21 cellular contexts compared by ENCODE assay signal in the genomic region with DNA sequence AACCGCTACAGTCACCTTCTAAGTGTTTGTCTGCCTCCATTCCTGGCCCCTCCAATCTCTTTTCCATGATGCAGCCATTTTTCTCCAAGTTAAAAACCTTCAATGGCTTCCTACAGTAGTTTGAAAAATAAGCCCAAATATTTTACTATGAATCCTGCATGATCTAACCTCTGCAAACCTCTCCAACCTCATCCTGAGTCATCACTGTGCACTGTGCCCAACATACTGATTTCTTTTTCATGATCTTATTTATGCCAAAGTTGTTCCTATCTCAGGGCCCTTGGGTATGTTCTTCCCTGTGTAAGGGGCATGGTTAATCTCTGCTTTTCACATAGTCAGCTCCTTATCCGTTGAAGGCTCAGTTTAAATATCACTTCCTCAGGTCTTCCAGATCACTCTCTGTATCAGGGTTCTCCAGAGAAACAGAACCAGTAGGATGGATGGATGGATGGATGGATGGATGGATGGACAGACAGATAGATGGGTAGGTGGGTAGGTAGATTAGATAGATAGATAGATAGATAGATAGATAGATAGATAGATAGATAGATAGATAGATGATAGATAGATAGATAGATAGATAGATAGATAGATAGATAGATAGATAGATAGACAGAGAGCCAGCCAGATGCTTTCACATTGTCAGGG. TPM values are rescaled to one million over a fixed set of nuclear protein-coding genes. Genes with fewer than 3 reads are reported as not detected.
DNase-seq lines count a peak whose midpoint lies in the region; ATAC-seq and TF ChIP-seq lines count a peak whose summit lies in the region.
"Had no signal": no experiment of that assay in that cellular context is flagged by ENCODE, and none has a peak within 500 bp of the region (broad histone marks: within the 10 kb centered on the region; RNA-seq: fewer than 3 reads in every experiment).

No MANE protein-coding gene starts in this region.

- TF ChIP-seq POLR2A in spleen (IDR thresholded peaks at IDR 0.05): no peak

- H3K4me1 ChIP-seq in ACC112 (ENCODE audit: control insufficient read depth, insufficient read depth, low read length, unreplicated experiment) (peaks cover 61% of the 10 kb centered on the region), HEK293 (ENCODE audit: control insufficient read depth, insufficient read depth, low read length) (peaks cover 11% of the 10 kb centered on the region; the same call in 1 of the 2 replicates), spleen (no peaks in the 10 kb centered on the region)

- peak overlapping the region; percentile 78 for H3K27ac ChIP-seq in ACC112 (ENCODE audit: low read depth, low read length)
- no peak overlapping the region for H3K27ac ChIP-seq in HEK293 (ENCODE audit: extremely low read depth, low read depth, low read length)
- H3K27ac ChIP-seq in spleen: no peak overlapping the region
- H3K27ac ChIP-seq: stomach had no signal

- H3K36me3 ChIP-seq in ACC112 (ENCODE audit: insufficient read depth, low read length) (no peaks in the 10 kb centered on the region), HEK293 (ENCODE audit: control insufficient read depth in 2 of 2, insufficient read depth in 1 of 2, low read length in 2 of 2) (no peaks in the 10 kb centered on the region), spleen (no peaks in the 10 kb centered on the region)
- H3K36me3 ChIP-seq: stomach had no signal

- no peaks in the 10 kb centered on the region for H3K36me3 Mint-ChIP-seq in activated T-helper 2 cell treated with anti-CD3 and anti-CD28 coated beads, Interferon-gamma antibody, Interleukin-2, Interleukin-4, amounts not matched to agents 10 μg/mL and 5 μg/mL and 100 μg/mL, durations not matched to agents 14 hours and 24 hours and 36 hours (ENCODE audit: low read depth)
- H3K36me3 Mint-ChIP-seq: brain had no signal

- 81 to 92% (median 83%) methylated on average over 2 of the region's 2 CpGs for WGBS in spleen, 5 donors

- H3K27me3 ChIP-seq in ACC112 (ENCODE audit: insufficient read depth, low read length) (no peaks in the 10 kb centered on the region), spleen (replicated peaks in 1 of 7) (no peaks in the 10 kb centered on the region)
- H3K27me3 ChIP-seq: stomach had no signal

- peaks cover 32% of the 10 kb centered on the region for H3K4me1 Mint-ChIP-seq in activated T-helper 2 cell treated with anti-CD3 and anti-CD28 coated beads, Interferon-gamma antibody, Interleukin-2, Interleukin-4, amounts not matched to agents 10 μg/mL and 5 μg/mL and 100 μg/mL, durations not matched to agents 14 hours and 24 hours and 36 hours (ENCODE audit: low read depth)
- H3K4me1 Mint-ChIP-seq: brain had no signal

- no peaks in the 10 kb centered on the region for H3K27me3 Mint-ChIP-seq in activated T-helper 2 cell treated with anti-CD3 and anti-CD28 coated beads, Interferon-gamma antibody, Interleukin-2, Interleukin-4, amounts not matched to agents 10 μg/mL and 5 μg/mL and 100 μg/mL, durations not matched to agents 14 hours and 24 hours and 36 hours (ENCODE audit: low read depth)

- H3K4me3 Mint-ChIP-seq in activated T-helper 2 cell treated with anti-CD3 and anti-CD28 coated beads, Interferon-gamma antibody, Interleukin-2, Interleukin-4, amounts not matched to agents 10 μg/mL and 5 μg/mL and 100 μg/mL, durations not matched to agents 14 hours and 24 hours and 36 hours (ENCODE audit: low read depth): no peak overlapping the region
- H3K4me3 Mint-ChIP-seq: activated CD8-positive, alpha-beta T cell treated with anti-CD3 and anti-CD28 coated beads, Interleukin-2, amount 10 ng/mL, durations not matched to agents 7 days and 5 days; brain had no signal

- peak overlapping the region; percentile 1 for H3K27ac Mint-ChIP-seq in activated T-helper 2 cell treated with anti-CD3 and anti-CD28 coated beads, Interferon-gamma antibody, Interleukin-2, Interleukin-4, amounts not matched to agents 10 μg/mL and 5 μg/mL and 100 μg/mL, durations not matched to agents 14 hours and 24 hours and 36 hours
- H3K27ac Mint-ChIP-seq: activated CD8-positive, alpha-beta T cell treated with anti-CD3 and anti-CD28 coated beads, Interleukin-2, amount 10 ng/mL, durations not matched to agents 7 days and 5 days had no signal

- peak overlapping the region; percentile 26; the same call in 1 of the 2 replicates for H3K4me3 ChIP-seq in ACC112 (ENCODE audit: low read depth, low read length)
- no peak overlapping the region for H3K4me3 ChIP-seq in HEK293 (ENCODE audit: low read depth, low read length)
- no peak overlapping the region for H3K4me3 ChIP-seq in fibroblast of the aortic adventitia (ENCODE audit: low read depth, low read length)
- no peak overlapping the region for H3K4me3 ChIP-seq in spleen
- H3K4me3 ChIP-seq: stomach had no signal

- no peak for TF ChIP-seq CTCF in HEK293 (tag by site-specific recombination; IDR thresholded peaks at IDR 0.05)
- TF ChIP-seq CTCF in fibroblast of the aortic adventitia (IDR thresholded peaks at IDR 0.05; ENCODE audit: insufficient read depth, low read length): no peak
- TF ChIP-seq CTCF in spleen (IDR thresholded peaks at IDR 0.05 in 8 of 11, conservative IDR thresholded peaks at IDR 0.05 in 3 of 11): no peak

- peaks cover 2% of the 10 kb centered on the region for H3K9me3 Mint-ChIP-seq in activated T-helper 2 cell treated with anti-CD3 and anti-CD28 coated beads, Interferon-gamma antibody, Interleukin-2, Interleukin-4, amounts not matched to agents 10 μg/mL and 5 μg/mL and 100 μg/mL, durations not matched to agents 14 hours and 24 hours and 36 hours

- ATAC-seq in HG03378 (IDR thresholded peaks at IDR 0.05; ENCODE audit: unreplicated experiment): no peak
- ATAC-seq: activated CD8-positive, alpha-beta T cell treated with anti-CD3 and anti-CD28 coated beads, Interleukin-2, amount 10 ng/mL, durations not matched to agents 7 days and 5 days; HCT116 had no signal

- POLR2A ChIA-PET in HEK293 (lab: Yijun Ruan, JAX): no interaction called here

- H3K9me3 ChIP-seq in HEK293 (ENCODE audit: control insufficient read depth, insufficient read depth, low read depth, low read length) (no peaks in the 10 kb centered on the region), spleen (no peaks in the 10 kb centered on the region)
- H3K9me3 ChIP-seq: stomach had no signal

- CTCF ChIA-PET in HEK293 (lab: Yijun Ruan, JAX): interaction anchor here (1.1 to 1.3 kb wide), 3 partner anchors 9 to 16 kb away, joined by 3 to 5 read pairs (median 5); no protein-coding TSS in a partner anchor

- H3K79me2 ChIP-seq in ACC112 (ENCODE audit: control insufficient read depth, insufficient read depth, low read length, unreplicated experiment): no peaks in the 10 kb centered on the region

- H2AFZ ChIP-seq in ACC112 (ENCODE audit: low read length, unreplicated experiment): peak overlapping the region; percentile 28

- intact Hi-C loops in activated T-helper 2 cell treated with anti-CD3 and anti-CD28 coated beads, Interferon-gamma antibody, Interleukin-2, Interleukin-4, amounts not matched to agents 10 μg/mL and 5 μg/mL and 100 μg/mL, durations not matched to agents 14 hours and 24 hours and 36 hours (cut with micrococcal nuclease): no loop called here
- intact Hi-C loops in spleen (cut with DNase I; ENCODE audit: low total_unique reads): no loop called here

- DNase-seq in activated T-helper 2 cell treated with anti-CD3 and anti-CD28 coated beads, Interferon-gamma antibody, Interleukin-2, Interleukin-4, amounts not matched to agents 10 μg/mL and 5 μg/mL and 100 μg/mL, durations not matched to agents 14 hours and 24 hours and 36 hours (ENCODE audit: low spot score): no peak
- DNase-seq in fibroblast of the aortic adventitia (ENCODE audit: low read depth): peak; percentile 71
- DNase-seq in spleen: no peak
- DNase-seq in T-helper 2 cell: no peak
- no peak for DNase-seq in OCI-M2 (lab: John Stamatoyannopoulos, UW; ENCODE audit: unreplicated experiment)
- DNase-seq: activated CD8-positive, alpha-beta T cell treated with anti-CD3 and anti-CD28 coated beads, Interleukin-2, amount 10 ng/mL, durations not matched to agents 7 days and 5 days; activated effector memory CD4-positive, alpha-beta T cell treated with anti-CD3 and anti-CD28 coated beads, Interleukin-2, amount 50 U/mL, for 16 hours; AML-193; DMS153; effector CD8-positive, alpha-beta T cell; glutamatergic neuron; NCI-H2029; nucleus accumbens; SHP77 treated with DMSO at 0.1 percent for 48 hours; small intestine; stomach had no signal

TF ChIP-seq in HEK293, 187 proteins besides CTCF, POLR2A, EP300 and RAD21 (continues in another document):
- TF ChIP-seq ZNF76 (tag by site-specific recombination; IDR thresholded peaks at IDR 0.05; ENCODE audit: borderline replicate concordance, low read depth) (no peak), ZBTB17 (tag by site-specific recombination; IDR thresholded peaks at IDR 0.05) (peak; percentile 68), ZNF561 (tag by site-specific recombination; IDR thresholded peaks at IDR 0.05; ENCODE audit: borderline replicate concordance) (no peak), ZNF37A (tag by site-specific recombination; IDR thresholded peaks at IDR 0.05) (no peak), KLF16 (tag by site-specific recombination; IDR thresholded peaks at IDR 0.05) (no peak), ZNF157 (tag by site-specific recombination; IDR thresholded peaks at IDR 0.05) (no peak)
- TF ChIP-seq, protein P1, sequence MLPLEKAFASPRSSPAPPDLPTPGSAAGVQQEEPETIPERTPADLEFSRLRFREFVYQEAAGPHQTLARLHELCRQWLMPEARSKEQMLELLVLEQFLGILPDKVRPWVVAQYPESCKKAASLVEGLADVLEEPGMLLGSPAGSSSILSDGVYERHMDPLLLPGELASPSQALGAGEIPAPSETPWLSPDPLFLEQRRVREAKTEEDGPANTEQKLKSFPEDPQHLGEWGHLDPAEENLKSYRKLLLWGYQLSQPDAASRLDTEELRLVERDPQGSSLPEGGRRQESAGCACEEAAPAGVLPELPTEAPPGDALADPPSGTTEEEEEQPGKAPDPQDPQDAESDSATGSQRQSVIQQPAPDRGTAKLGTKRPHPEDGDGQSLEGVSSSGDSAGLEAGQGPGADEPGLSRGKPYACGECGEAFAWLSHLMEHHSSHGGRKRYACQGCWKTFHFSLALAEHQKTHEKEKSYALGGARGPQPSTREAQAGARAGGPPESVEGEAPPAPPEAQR (tag by site-specific recombination; IDR thresholded peaks at IDR 0.05): no peak

RNA-seq across cellular contexts. Expression of gene PTPN14, which starts 18.1 kb away (rescaled TPM):
- total RNA-seq in activated T-helper 2 cell treated with anti-CD3 and anti-CD28 coated beads, Interferon-gamma antibody, Interleukin-2, Interleukin-4, amounts not matched to agents 10 μg/mL and 5 μg/mL and 100 μg/mL, durations not matched to agents 14 hours and 24 hours and 36 hours: 71.4 and 75.6 TPM in 2 replicates
- total RNA-seq in fibroblast of the aortic adventitia (ENCODE audit: low replicate concordance) (21.9 and 46.6 TPM in 2 replicates), spleen (10 to 100 TPM; 12.6 to 28.5 (median 21.6) TPM)
- 1 to 10 TPM in 2 of 3 donors, under 1 TPM in 1; 0.83 to 4.0 (median 1.2) TPM for polyA plus RNA-seq in spleen

RNA-seq across cellular contexts. Expression of gene CENPF, which starts 33.5 kb away (rescaled TPM):
- 77.1 and 85.9 TPM in 2 replicates for total RNA-seq in activated T-helper 2 cell treated with anti-CD3 and anti-CD28 coated beads, Interferon-gamma antibody, Interleukin-2, Interleukin-4, amounts not matched to agents 10 μg/mL and 5 μg/mL and 100 μg/mL, durations not matched to agents 14 hours and 24 hours and 36 hours
- 7.5 and 42.1 TPM in 2 replicates for total RNA-seq in fibroblast of the aortic adventitia (ENCODE audit: low replicate concordance)
- total RNA-seq in spleen: 10 to 100 TPM in 2 of 7 donors, 1 to 10 TPM in 5; 2.8 to 12.8 (median 6.5) TPM
- 1 to 10 TPM; 1.2 to 7.5 (median 1.3) TPM for polyA plus RNA-seq in spleen
